In genomic region chr4:85177092-85177491, GRCh38 we compare ENCODE assay signal across 9 cellular contexts.
"Had no signal": no experiment of that assay in that cellular context is flagged by ENCODE, and none has a peak within 500 bp of the region (broad histone marks: within the 10 kb centered on the region; RNA-seq: fewer than 3 reads in every experiment).

No MANE protein-coding gene starts in this region.

- H3K9me3 Mint-ChIP-seq: HFFc6 had no signal

- ATAC-seq: HCT116, HepG2 had no signal

- DNase-seq: GM23248, GOT3, H7, HFFc6 had no signal

- H3K4me1 ChIP-seq: HAP-1 had no signal

- H3K9me3 ChIP-seq: HAP-1 had no signal

- H2AFZ ChIP-seq: GM23248 had no signal

- H3K27ac Mint-ChIP-seq: HFFc6, IgD-negative memory B cell had no signal

- H3K4me3 Mint-ChIP-seq: HFFc6, IgD-negative memory B cell had no signal

- H3K4me3 ChIP-seq: GM23248, HAP-1 had no signal

- H3K36me3 ChIP-seq: HAP-1 had no signal

- H3K9ac ChIP-seq: GM23248 had no signal

- H3K27ac ChIP-seq: GM23248, HL-60 had no signal
